In the genomic region with DNA sequence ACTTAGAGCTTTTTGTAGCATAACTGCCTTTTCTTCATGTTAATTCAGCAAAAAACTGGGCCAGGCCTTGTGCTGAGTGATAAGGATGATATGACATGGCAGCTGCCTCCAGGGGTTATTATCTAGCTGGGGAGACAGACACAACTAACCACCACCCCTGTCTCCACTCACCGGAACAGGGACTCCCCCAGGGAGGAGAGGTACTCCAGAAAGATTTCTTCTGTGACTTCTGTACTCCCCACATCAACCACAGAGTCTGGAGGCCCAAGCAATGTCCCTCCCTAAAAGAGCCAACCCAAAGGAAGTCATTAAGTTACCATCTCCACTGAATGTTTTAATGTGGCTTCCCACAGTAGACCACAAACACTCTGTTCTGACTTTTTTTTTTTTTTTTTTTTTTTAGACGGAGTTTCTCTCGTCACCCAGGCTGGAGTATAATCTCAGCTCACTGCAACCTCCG, we compare ENCODE assay signal across 10 cellular contexts. TPM values are rescaled to one million over a fixed set of nuclear protein-coding genes. Genes with fewer than 3 reads are reported as not detected.
DNase-seq lines count a peak whose midpoint lies in the region; ATAC-seq and TF ChIP-seq lines count a peak whose summit lies in the region.
"Had no signal": no experiment of that assay in that cellular context is flagged by ENCODE, and none has a peak within 500 bp of the region (broad histone marks: within the 10 kb centered on the region; RNA-seq: fewer than 3 reads in every experiment).

No MANE protein-coding gene starts in this region.

- H3K4me1 Mint-ChIP-seq in T-helper 17 cell: peaks cover 22% of the 10 kb centered on the region
- peaks cover 24% of the 10 kb centered on the region for H3K4me1 Mint-ChIP-seq in central memory CD8-positive, alpha-beta T cell
- no peaks in the 10 kb centered on the region for H3K4me1 Mint-ChIP-seq in osteocyte (ENCODE audit: unreplicated experiment)

- H3K9me3 ChIP-seq in T-helper 17 cell (ENCODE audit: control insufficient read depth, low read length, poor library complexity, severe bottlenecking): no peaks in the 10 kb centered on the region

- peak overlapping the region; percentile 82 for H3K27ac Mint-ChIP-seq in T-helper 17 cell
- peak overlapping the region; percentile 89 for H3K27ac Mint-ChIP-seq in central memory CD8-positive, alpha-beta T cell (ENCODE audit: low read depth)
- H3K27ac Mint-ChIP-seq in osteocyte (ENCODE audit: unreplicated experiment): no peak overlapping the region
- H3K27ac Mint-ChIP-seq: dendritic cell treated with granulocyte-macrophage colony-stimulating factor and Interleukin-4, amounts not matched to agents 40 ng/mL and 50 ng/mL, for 4 days had no signal

- no peaks in the 10 kb centered on the region for H3K27me3 Mint-ChIP-seq in T-helper 17 cell
- no peaks in the 10 kb centered on the region for H3K27me3 Mint-ChIP-seq in central memory CD8-positive, alpha-beta T cell
- H3K27me3 Mint-ChIP-seq in osteocyte (ENCODE audit: unreplicated experiment): no peaks in the 10 kb centered on the region

- no peaks in the 10 kb centered on the region for H3K9me3 Mint-ChIP-seq in central memory CD8-positive, alpha-beta T cell
- no peaks in the 10 kb centered on the region for H3K9me3 Mint-ChIP-seq in osteocyte (ENCODE audit: unreplicated experiment)
- H3K9me3 Mint-ChIP-seq: dendritic cell treated with granulocyte-macrophage colony-stimulating factor and Interleukin-4, amounts not matched to agents 40 ng/mL and 50 ng/mL, for 4 days had no signal

- DNase-seq in CMK (ENCODE audit: low read depth): peak; percentile 76
- peak; percentile 30 to 59 (median 52) for DNase-seq in T-helper 17 cell
- DNase-seq in central memory CD8-positive, alpha-beta T cell (ENCODE audit: low spot score in 2 of 2): peak in 1 of 2 donors; percentile 71
- no peak for DNase-seq in occipital lobe (lab: John Stamatoyannopoulos, UW)
- DNase-seq in caudate nucleus (lab: John Stamatoyannopoulos, UW): no peak
- no peak for DNase-seq in G401 (ENCODE audit: low spot score)
- DNase-seq in osteocyte (ENCODE audit: extremely low spot score, unreplicated experiment): no peak
- DNase-seq: COR-L47 had no signal

- peak overlapping the region; percentile 43 for H3K4me3 Mint-ChIP-seq in T-helper 17 cell
- H3K4me3 Mint-ChIP-seq in central memory CD8-positive, alpha-beta T cell: peak overlapping the region; percentile 65
- H3K4me3 Mint-ChIP-seq in osteocyte (ENCODE audit: unreplicated experiment): no peak overlapping the region
- H3K4me3 Mint-ChIP-seq: dendritic cell treated with granulocyte-macrophage colony-stimulating factor and Interleukin-4, amounts not matched to agents 40 ng/mL and 50 ng/mL, for 4 days had no signal

- no peak for TF ChIP-seq CTCF in osteocyte (IDR thresholded peaks at IDR 0.05)

- H3K36me3 Mint-ChIP-seq in T-helper 17 cell (ENCODE audit: low read depth) (peaks cover 10% of the 10 kb centered on the region), osteocyte (ENCODE audit: unreplicated experiment) (peaks cover 26% of the 10 kb centered on the region)
- H3K36me3 Mint-ChIP-seq in central memory CD8-positive, alpha-beta T cell (ENCODE audit: insufficient read depth): peaks cover 34% of the 10 kb centered on the region

- ATAC-seq in HG02588 (IDR thresholded peaks at IDR 0.05; ENCODE audit: unreplicated experiment) (peak; percentile 54), T-helper 17 cell (peak; percentile 99)
- peak; percentile 98 for ATAC-seq in central memory CD8-positive, alpha-beta T cell (replicated peaks; ENCODE audit: extremely low read depth, poor library complexity, severe bottlenecking)

- in situ Hi-C loops in G401 (cut with HindIII; ENCODE audit: low sequenced_read_pairs): loop anchor here (10.0 kb wide), 1 partner anchor 61 kb away; no protein-coding TSS in a partner anchor

- H3K27ac ChIP-seq in caudate nucleus (ENCODE audit: low read depth, low read length): no peak overlapping the region

RNA-seq across cellular contexts. Expression of gene PMM1, which starts 14.3 kb away (rescaled TPM):
- total RNA-seq in T-helper 17 cell (10 to 100 TPM; 23.1 to 25.3 TPM), occipital lobe (17.2 TPM), osteocyte (49.7 and 49.8 TPM in 2 replicates)
- 21.8 and 46.8 TPM in 2 replicates for total RNA-seq in G401 (2014; rRNA removed; shearing (Covaris generic))

RNA-seq across cellular contexts. Expression of gene DESI1, which starts 16.9 kb away (rescaled TPM):
- total RNA-seq in T-helper 17 cell: 10 to 100 TPM; 16.3 to 19.1 TPM
- total RNA-seq in occipital lobe: 18.1 TPM
- total RNA-seq in G401 (2014; rRNA removed; shearing (Covaris generic)): 22.8 and 33.0 TPM in 2 replicates
- total RNA-seq in osteocyte: 26.2 and 29.9 TPM in 2 replicates

RNA-seq across cellular contexts. Expression of gene XRCC6, which starts 17.2 kb away (rescaled TPM):
- total RNA-seq in T-helper 17 cell (100 to 1,000 TPM; 147 to 165 TPM), occipital lobe (208 TPM), osteocyte (211 and 218 TPM in 2 replicates)
- total RNA-seq in G401 (2014; rRNA removed; shearing (Covaris generic)): 647 and 807 TPM in 2 replicates

RNA-seq across cellular contexts. Expression of gene CSDC2, which starts 43.1 kb away (rescaled TPM):
- total RNA-seq in T-helper 17 cell (not detected), occipital lobe (9.4 TPM), osteocyte (5.2 and 5.3 TPM in 2 replicates)
- total RNA-seq in G401 (2014; rRNA removed; shearing (Covaris generic)): 10.6 and 11.2 TPM in 2 replicates

RNA-seq across cellular contexts. Expression of gene POLR3H, which starts 59.6 kb away (rescaled TPM):
- total RNA-seq in T-helper 17 cell (10 to 100 TPM; 11.2 to 19.5 TPM), occipital lobe (23.7 TPM), osteocyte (38.2 and 39.7 TPM in 2 replicates)
- total RNA-seq in G401 (2014; rRNA removed; shearing (Covaris generic)): 33.8 and 35.3 TPM in 2 replicates

Comparison
In these comparisons a context has a peak if more than half of its experiments do, and no peak if none do; other contexts are left out.
1. DNase-seq: peak in CMK (single experiment) and T-helper 17 cell (3 of 3); none in occipital lobe (single experiment), caudate nucleus (0 of 61), G401 (single experiment) and osteocyte (single experiment).
2. Peak in every context shown above with its lines, with median percentiles within 50 percentile points of each other: ATAC-seq.